Comparison of ENCODE assay signal across 8 cellular contexts in the genomic region with DNA sequence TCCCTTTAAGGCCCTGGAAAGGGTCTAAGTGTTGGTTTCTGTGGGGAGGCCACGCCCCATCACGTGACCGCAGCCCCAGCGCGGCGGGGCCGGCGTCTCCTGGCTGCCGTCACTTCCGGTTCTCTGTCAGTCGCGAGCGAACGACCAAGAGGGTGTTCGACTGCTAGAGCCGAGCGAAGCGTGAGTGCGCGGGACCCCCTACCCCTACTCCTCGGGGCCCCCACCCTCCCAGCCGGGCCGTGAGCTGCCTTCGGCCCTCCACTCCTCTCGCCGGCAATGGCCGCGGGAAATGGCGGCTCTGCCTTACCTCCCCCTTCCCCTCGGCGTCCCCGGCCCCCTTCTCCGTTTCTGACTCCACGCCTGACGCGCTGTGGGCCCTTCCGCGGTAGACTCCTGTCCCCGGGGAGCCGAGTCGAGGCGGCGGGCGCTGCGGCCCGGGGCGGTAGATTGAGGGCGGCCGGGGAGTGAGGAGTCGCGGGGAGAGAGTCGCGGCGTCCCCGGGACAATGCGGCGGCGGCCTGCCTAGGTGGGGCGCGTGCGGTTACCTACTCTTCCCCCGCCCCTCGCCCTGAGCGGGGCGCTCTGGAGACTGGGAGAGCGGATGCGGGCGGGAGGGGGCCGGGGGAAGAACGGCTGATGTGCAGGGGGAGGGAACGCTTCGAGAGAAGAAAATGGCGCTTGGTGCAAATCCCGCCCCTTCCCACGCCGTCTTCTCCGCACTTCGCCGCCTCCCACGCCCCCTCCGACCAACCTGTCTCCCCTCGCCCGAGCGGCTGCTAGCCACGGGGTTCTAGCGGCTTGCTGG. TPM values are rescaled to one million over a fixed set of nuclear protein-coding genes. Genes with fewer than 3 reads are reported as not detected.
DNase-seq lines count a peak whose midpoint lies in the region; ATAC-seq and TF ChIP-seq lines count a peak whose summit lies in the region.

A gene (plus strand): TSS at position 112 of the 805 bp plus-strand sequence. CDS start 2,956 bp downstream, outside the sequence.

- peak; percentile 97 for DNase-seq in AG20443 (ENCODE audit: low spot score)
- peak; percentile 91 for DNase-seq in NCI-H460 (ENCODE audit: extremely low read depth, low read depth)
- peak; percentile 94 for DNase-seq in activated CD4-positive, CD25-positive, alpha-beta regulatory T cell treated with anti-CD3 and anti-CD28 coated beads, Interleukin-2, amount 50 U/mL, for 72 hours
- DNase-seq in cerebellar nuclear complex (lab: John Stamatoyannopoulos, UW), result peak; percentile 45 to 52
- DNase-seq in kidney epithelial cell (ENCODE audit: low read depth), result peak; percentile 62
- DNase-seq in stimulated activated CD4-positive, alpha-beta T cell treated with anti-CD3 and anti-CD28 coated beads, Interleukin-15, amount 100 ng/mL, for 48 hours (ENCODE audit: low read depth in 2 of 2), result peak; percentile 82 to 90

- TF ChIP-seq POLR2A in GM19099 (IDR thresholded peaks at IDR 0.05; ENCODE audit: extremely low read depth, insufficient read length, low read depth), result peak; percentile 95

- peak within 1 kb of the TSS; percentile 74 for H3K4me3 ChIP-seq in kidney epithelial cell (ENCODE audit: low read depth, low read length)

- peaks cover 1% of the 10 kb centered on the region for H3K36me3 ChIP-seq in kidney epithelial cell (ENCODE audit: control insufficient read depth, insufficient read depth, low read length)

- no peak for TF ChIP-seq CTCF in kidney epithelial cell (IDR thresholded peaks at IDR 0.05; ENCODE audit: insufficient read depth, low read length, poor library complexity, severe bottlenecking)

- H3K27me3 ChIP-seq in kidney epithelial cell (ENCODE audit: control insufficient read depth, insufficient read depth, low read length), result no peaks in the 10 kb centered on the region

- ATAC-seq in HG03432 (IDR thresholded peaks at IDR 0.05; ENCODE audit: unreplicated experiment), result peak; percentile 63

RNA-seq across cellular contexts. Expression of the gene that starts here (rescaled TPM):
- total RNA-seq in NCI-H460 (2014; rRNA removed; shearing (Covaris generic)), result 657 and 687 TPM in 2 replicates
- polyA plus RNA-seq in NCI-H460 (2014; cell fraction: nucleus; rRNA removed), result 197 and 225 TPM in 2 replicates
- total RNA-seq in kidney epithelial cell, result 183 and 199 TPM in 2 replicates

Comparison
In these comparisons a context has a peak if more than half of its experiments do, and no peak if none do; other contexts are left out.
1. Peak in every context shown above with its lines: DNase-seq, ATAC-seq and H3K4me3 ChIP-seq.